Comparison of ENCODE assay signal across 8 cellular contexts in the genomic region with DNA sequence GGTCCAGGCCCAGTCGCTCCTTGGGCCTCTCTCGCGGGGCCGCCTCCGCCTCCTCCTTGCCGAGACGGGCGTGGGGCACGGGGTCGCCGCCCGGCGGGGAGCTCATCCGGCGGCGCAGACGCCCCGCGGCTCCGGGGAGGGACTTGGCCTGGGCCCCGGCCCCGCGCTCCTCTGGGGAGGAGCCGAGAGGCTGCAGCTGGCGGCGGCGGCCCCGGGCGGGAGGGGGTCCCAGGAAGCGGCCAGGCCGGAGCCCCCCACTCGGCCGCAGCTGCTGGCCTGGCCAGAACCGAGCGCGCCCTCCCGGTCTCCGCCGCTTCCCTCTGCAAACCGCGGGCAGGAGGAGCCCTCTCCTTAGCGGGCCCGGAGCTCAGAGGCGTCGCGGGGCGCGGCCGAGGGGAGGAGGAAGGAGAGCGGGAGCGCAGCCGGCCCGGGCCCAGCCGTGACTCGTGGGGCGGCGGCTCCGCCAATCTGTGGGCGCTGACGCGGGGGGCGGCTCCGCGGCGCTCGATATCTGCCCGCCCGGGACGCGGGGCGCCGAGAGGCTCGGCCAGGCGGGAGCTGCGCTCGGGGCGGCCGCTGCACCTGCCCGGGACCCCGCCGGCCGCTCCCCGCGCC. TPM values are rescaled to one million over a fixed set of nuclear protein-coding genes. Genes with fewer than 3 reads are reported as not detected.
DNase-seq lines count a peak whose midpoint lies in the region; ATAC-seq and TF ChIP-seq lines count a peak whose summit lies in the region.

A gene (plus strand): TSS at position 537 of the 615 bp plus-strand sequence. CDS start 629 bp downstream, outside the sequence.

- DNase-seq in H7: peak; percentile 95
- peak; percentile 85 for DNase-seq in NOMO-1 treated with DMSO at 0.1 percent for 48 hours (lab: John Stamatoyannopoulos, UW; ENCODE audit: unreplicated experiment)
- peak; percentile 52 for DNase-seq in foreskin melanocyte
- peak in 9 of 10 donors; percentile 20 to 48 (median 43) for DNase-seq in naive thymus-derived CD8-positive, alpha-beta T cell
- DNase-seq in stomach: peak; percentile 91
- DNase-seq in OCI-LY7 (ENCODE audit: low spot score): no peak

- H3K27ac ChIP-seq in stomach: peak within 1 kb of the TSS; percentile 89 to 95 (median 92)
- no peak within 1 kb of the TSS for H3K27ac ChIP-seq in OCI-LY7 (ENCODE audit: low read depth, low read length, poor library complexity, severe bottlenecking)

- H3K9me2 ChIP-seq in OCI-LY7 (ENCODE audit: insufficient read depth, low read length): no peaks in the 10 kb centered on the region

- no peak within 1 kb of the TSS for H2AFZ ChIP-seq in OCI-LY7 (ENCODE audit: low read length)

- no peak within 1 kb of the TSS for H3K27ac Mint-ChIP-seq in activated naive CD4-positive, alpha-beta T cell treated with anti-CD3 and anti-CD28 coated beads, Interleukin-2, amount 50 U/mL, for 24 hours
- H3K27ac Mint-ChIP-seq in naive thymus-derived CD8-positive, alpha-beta T cell: peak within 1 kb of the TSS in 3 of 10 donors; percentile 20 to 67 (median 37)

- TF ChIP-seq CTCF in stomach (IDR thresholded peaks at IDR 0.05): no peak
- TF ChIP-seq CTCF in OCI-LY7 (conservative IDR thresholded peaks at IDR 0.05; ENCODE audit: low read length): no peak

- H3K4me1 ChIP-seq in stomach (peaks cover 42 to 52% (median 51%) of the 10 kb centered on the region in 4 donors), OCI-LY7 (ENCODE audit: insufficient read depth, low read length, poor library complexity, severe bottlenecking) (no peaks in the 10 kb centered on the region)

- H3K27me3 ChIP-seq in H7 (ENCODE audit: control insufficient read depth, insufficient read depth, low read length) (peaks cover 5% of the 10 kb centered on the region; the same call in 1 of the 2 replicates), stomach (peaks cover 0 to 27% (median 0%) of the 10 kb centered on the region in 3 donors)

- H3K36me3 ChIP-seq in H7 (replicated peaks; ENCODE audit: control insufficient read depth, insufficient read depth, low read length) (peaks cover 16% of the 10 kb centered on the region), stomach (peaks cover 18 to 21% (median 20%) of the 10 kb centered on the region in 4 donors), OCI-LY7 (ENCODE audit: insufficient read depth, low read length) (no peaks in the 10 kb centered on the region)

- H3K4me2 ChIP-seq in OCI-LY7 (ENCODE audit: low read length): no peak within 1 kb of the TSS

- peak within 1 kb of the TSS; percentile 69 for H3K4me3 Mint-ChIP-seq in activated naive CD4-positive, alpha-beta T cell treated with anti-CD3 and anti-CD28 coated beads, Interleukin-2, amount 50 U/mL, for 24 hours
- H3K4me3 Mint-ChIP-seq in naive thymus-derived CD8-positive, alpha-beta T cell: peak within 1 kb of the TSS; percentile 60 to 91 (median 88)

- peak; percentile 87 to 89 for ATAC-seq in naive thymus-derived CD8-positive, alpha-beta T cell
- ATAC-seq in GM18867 (IDR thresholded peaks at IDR 0.05; ENCODE audit: unreplicated experiment): no peak

- H3K27me3 Mint-ChIP-seq in activated naive CD4-positive, alpha-beta T cell treated with anti-CD3 and anti-CD28 coated beads, Interleukin-2, amount 50 U/mL, for 24 hours: peaks cover 14% of the 10 kb centered on the region
- H3K27me3 Mint-ChIP-seq in naive thymus-derived CD8-positive, alpha-beta T cell: peaks cover 11 to 57% (median 25%) of the 10 kb centered on the region in 5 donors

- no TSS peak for BruUV-seq in OCI-LY7 (replicated peaks; lab: Mats Ljungman, UMichigan)

- no peaks in the 10 kb centered on the region for H3K79me2 ChIP-seq in OCI-LY7 (ENCODE audit: insufficient read depth, low read depth, low read length)

- H3K4me3 ChIP-seq in H7 (ENCODE audit: insufficient read depth, low read depth, low read length): peak within 1 kb of the TSS; percentile 76
- H3K4me3 ChIP-seq in stomach: peak within 1 kb of the TSS; percentile 73 to 96 (median 86)
- H3K4me3 ChIP-seq in OCI-LY7 (ENCODE audit: low read depth, low read length, poor library complexity, severe bottlenecking): no peak within 1 kb of the TSS

- CTCF ChIA-PET in OCI-LY7 (lab: Charles Lee; ENCODE audit: unreplicated experiment): no interaction called here

- POLR2A ChIA-PET in naive thymus-derived CD8-positive, alpha-beta T cell (lab: Charles Lee): interaction anchor here (0.5 kb wide), 1 partner anchor 41 kb away, joined by 3 read pairs; no protein-coding TSS in a partner anchor
- POLR2A ChIA-PET in OCI-LY7 (lab: Charles Lee): no interaction called here

- no peaks in the 10 kb centered on the region for H3K9me3 Mint-ChIP-seq in activated naive CD4-positive, alpha-beta T cell treated with anti-CD3 and anti-CD28 coated beads, Interleukin-2, amount 50 U/mL, for 24 hours
- H3K9me3 Mint-ChIP-seq in naive thymus-derived CD8-positive, alpha-beta T cell: peaks cover 0 to 3% (median 0%) of the 10 kb centered on the region in 9 donors

- TF ChIP-seq POLR2A in stomach (IDR thresholded peaks at IDR 0.05): peak in 1 of 4 donors; percentile 30

- 1 to 2% (median 1%) methylated on average over 12 to 84 of the region's 84 CpGs; no CpG with 5 or more reads in 1 of the 5 donors for WGBS in stomach, 5 donors

- H3K4me1 Mint-ChIP-seq in activated naive CD4-positive, alpha-beta T cell treated with anti-CD3 and anti-CD28 coated beads, Interleukin-2, amount 50 U/mL, for 24 hours: peaks cover 3% of the 10 kb centered on the region
- H3K4me1 Mint-ChIP-seq in naive thymus-derived CD8-positive, alpha-beta T cell: peaks cover 3 to 7% (median 5%) of the 10 kb centered on the region in 4 donors

- no peaks in the 10 kb centered on the region for H3K9me3 ChIP-seq in stomach
- H3K9me3 ChIP-seq in OCI-LY7 (ENCODE audit: low read length): no peaks in the 10 kb centered on the region

- no peaks in the 10 kb centered on the region for H3K36me3 Mint-ChIP-seq in activated naive CD4-positive, alpha-beta T cell treated with anti-CD3 and anti-CD28 coated beads, Interleukin-2, amount 50 U/mL, for 24 hours
- H3K36me3 Mint-ChIP-seq in naive thymus-derived CD8-positive, alpha-beta T cell: no peaks in the 10 kb centered on the region

- intact Hi-C loops in stomach (cut with DNase I; ENCODE audit: low total_unique reads) (no loop called here), OCI-LY7 (cut with micrococcal nuclease; ENCODE audit: unreplicated experiment) (no loop called here)

- TF ChIP-seq EP300 in stomach (IDR thresholded peaks at IDR 0.05): no peak

- no peaks in the 10 kb centered on the region; the same call in 1 of the 2 replicates for H4K20me1 ChIP-seq in OCI-LY7 (ENCODE audit: insufficient read depth, low read length)

RNA-seq across cellular contexts. Expression of the gene that starts here (rescaled TPM):
- total RNA-seq in H7 (2014; rRNA removed; shearing (Covaris generic)): 63.2 and 71.5 TPM in 2 replicates
- under 1 TPM; 0.60 to 0.66 TPM for total RNA-seq in naive thymus-derived CD8-positive, alpha-beta T cell
- polyA plus RNA-seq in naive thymus-derived CD8-positive, alpha-beta T cell: not detected
- total RNA-seq in stomach (10 to 100 TPM; 21.3 to 89.8 (median 49.0) TPM), OCI-LY7 (2022) (not detected in 2 replicates)
- polyA plus RNA-seq in stomach: 10 to 100 TPM; 19.1 to 35.2 (median 33.9) TPM
- not detected in 2 replicates for total RNA-seq in OCI-LY7 (2014; rRNA removed; shearing (Covaris generic))

Comparison
In these comparisons a context has a peak if more than half of its experiments do, and no peak if none do; other contexts are left out.
1. RNA of the gene that starts here (total RNA-seq): 63.2 to 71.5 TPM in H7 and 21.3 to 89.8 TPM in stomach; 0.60 to 0.66 TPM in naive thymus-derived CD8-positive, alpha-beta T cell and not detected in OCI-LY7; every median in the first group is over 10 times any median in the second.
2. RNA of the gene that starts here (polyA plus RNA-seq): 19.1 to 35.2 TPM in stomach; not detected in naive thymus-derived CD8-positive, alpha-beta T cell; every median in the first group is over 10 times any median in the second.
3. Peak in DNase-seq and ATAC-seq in naive thymus-derived CD8-positive, alpha-beta T cell; RNA of the gene not detected or under 1 TPM.